Comparison of ENCODE assay signal across 8 cellular contexts in genomic region chr11:832529-833113, GRCh38. TPM values are rescaled to one million over a fixed set of nuclear protein-coding genes. Genes with fewer than 3 reads are reported as not detected.
DNase-seq lines count a peak whose midpoint lies in the region; ATAC-seq lines count a peak whose summit lies in the region.

Gene CD151 (plus strand): TSS chr11:832952. CDS start chr11:836070, 3,118 bp downstream.

- peaks cover 14 to 16% (median 16%) of the 10 kb centered on the region in 3 donors for H3K36me3 ChIP-seq in skeletal muscle tissue (ENCODE audit: control insufficient read depth in 3 of 3, insufficient read depth in 3 of 3, low read length in 3 of 3)

- ATAC-seq in HG03159 (IDR thresholded peaks at IDR 0.05; ENCODE audit: unreplicated experiment): peak; percentile 36

- peak within 1 kb of the TSS; percentile 91 for H3K27ac ChIP-seq in skeletal muscle tissue (ENCODE audit: low read depth, low read length)

- H3K27me3 ChIP-seq in skeletal muscle tissue (ENCODE audit: control insufficient read depth in 3 of 3, insufficient read depth in 3 of 3, low read length in 3 of 3): peaks cover 13 to 42% (median 20%) of the 10 kb centered on the region in 3 donors

- in situ Hi-C loops in SK-MEL-5 (cut with HindIII; ENCODE audit: low pct_unique_long_range_greater_than_20kb, low sequenced_read_pairs) (no loop called here), T47D (cut with HindIII; ENCODE audit: low pct_unique_long_range_greater_than_20kb, low sequenced_read_pairs) (no loop called here)

- no peaks in the 10 kb centered on the region for H3K9me3 ChIP-seq in skeletal muscle tissue (ENCODE audit: control insufficient read depth in 3 of 3, low read length in 3 of 3)

- H3K4me3 ChIP-seq in skeletal muscle tissue (ENCODE audit: low read length in 3 of 3): peak within 1 kb of the TSS; percentile 72

- peaks cover 59 to 85% (median 66%) of the 10 kb centered on the region in 3 donors for H3K4me1 ChIP-seq in skeletal muscle tissue (ENCODE audit: control insufficient read depth in 3 of 3, insufficient read depth in 3 of 3, low read length in 3 of 3)

- peak within 1 kb of the TSS; percentile 79 to 85 (median 85) for H3K9ac ChIP-seq in skeletal muscle tissue (ENCODE audit: low read depth in 1 of 3, low read length in 3 of 3)

- DNase-seq in NCI-H2081 (lab: John Stamatoyannopoulos, UW) (peak; percentile 36 to 47), NCI-H2081 treated with DMSO at 0.1 percent for 48 hours (lab: John Stamatoyannopoulos, UW) (no peak), SK-MEL-5 (ENCODE audit: low read depth, low spot score) (peak; percentile 59), T47D (ENCODE audit: low read depth in 1 of 2, low spot score in 1 of 2) (peak; percentile 26 to 69), iPS-NIHi11 (ENCODE audit: low spot score) (peak; percentile 73)
- DNase-seq in central memory CD4-positive, alpha-beta T cell: no peak

RNA-seq across cellular contexts. Expression of gene CD151, which starts in this region (rescaled TPM):
- 228 and 233 TPM in 2 replicates for total RNA-seq in SK-MEL-5 (2014; rRNA removed; shearing (Covaris generic))
- polyA plus RNA-seq in SK-MEL-5 (2015; cell fraction: cytosol; rRNA removed): 331 and 391 TPM in 2 replicates
- 228 and 263 TPM in 2 replicates for polyA plus RNA-seq in SK-MEL-5 (2015; cell fraction: nucleus; rRNA removed)
- total RNA-seq in skeletal muscle tissue: 94.5 TPM

Comparison
In these comparisons a context has a peak if more than half of its experiments do, and no peak if none do; other contexts are left out.
1. DNase-seq: peak in NCI-H2081 (2 of 2), SK-MEL-5 (single experiment), T47D (2 of 2) and iPS-NIHi11 (single experiment); none in NCI-H2081 treated with DMSO at 0.1 percent for 48 hours (single experiment) and central memory CD4-positive, alpha-beta T cell (single experiment).